8 cellular contexts compared by ENCODE assay signal in genomic region chr22:49724893-49725489, GRCh38.
DNase-seq lines count a peak whose midpoint lies in the region; ATAC-seq lines count a peak whose summit lies in the region.

No MANE protein-coding gene starts in this region.

- ATAC-seq in GM21528 (IDR thresholded peaks at IDR 0.05; ENCODE audit: low FRiP score, unreplicated experiment) (no peak), HG03175 (IDR thresholded peaks at IDR 0.05; ENCODE audit: unreplicated experiment) (no peak)

- H3K27ac ChIP-seq in iPS-20b (ENCODE audit: low read length) = no peak overlapping the region

- H3K4me1 ChIP-seq in iPS-20b (ENCODE audit: insufficient read depth, low read length) = no peaks in the 10 kb centered on the region

- H3K9ac ChIP-seq in iPS-20b (ENCODE audit: low read depth, low read length) = no peak overlapping the region

- H3K36me3 ChIP-seq in iPS-20b (ENCODE audit: insufficient read depth, low read depth, low read length) = no peaks in the 10 kb centered on the region

- DNase-seq in LHCN-M2 (ENCODE audit: low read depth) = peak; percentile 18
- peak; percentile 26 to 67 (median 42) for DNase-seq in T-helper 2 cell
- peak in 48 of 56 donors; percentile 7 to 76 (median 35) for DNase-seq in amygdala (lab: John Stamatoyannopoulos, UW)
- DNase-seq in stimulated activated CD4-positive, alpha-beta T cell treated with anti-CD3 and anti-CD28 coated beads, Interleukin-12 subunit alpha, Interleukin-12 subunit beta, amount 100 ng/mL, for 4 hours = peak; percentile 72

- H3K27me3 ChIP-seq in iPS-20b (ENCODE audit: insufficient read depth, low read length) = peaks cover 45% of the 10 kb centered on the region

- H3K4me3 ChIP-seq in GM08714 (ENCODE audit: low read length) = peak overlapping the region; percentile 47; the same call in 1 of the 2 replicates
- H3K4me3 ChIP-seq in iPS-20b (ENCODE audit: low read length) = peak overlapping the region; percentile 54; the same call in 1 of the 2 replicates

- H3K9me3 ChIP-seq in iPS-20b (ENCODE audit: insufficient read depth, low read depth, low read length) = no peaks in the 10 kb centered on the region

Comparison
In these comparisons a context has a peak if more than half of its experiments do, and no peak if none do; other contexts are left out.
1. DNase-seq: peak in every context shown above with its lines; median percentile 72 in stimulated activated CD4-positive, alpha-beta T cell treated with anti-CD3 and anti-CD28 coated beads, Interleukin-12 subunit alpha, Interleukin-12 subunit beta, amount 100 ng/mL, for 4 hours; 42 in T-helper 2 cell; 35 in amygdala; 18 in LHCN-M2.